In genomic region chr14:81178063-81178462, GRCh38 we compare ENCODE assay signal across 11 cellular contexts. TPM values are rescaled to one million over a fixed set of nuclear protein-coding genes. Genes with fewer than 3 reads are reported as not detected.
DNase-seq lines count a peak whose midpoint lies in the region; ATAC-seq and TF ChIP-seq lines count a peak whose summit lies in the region.
"Had no signal": no experiment of that assay in that cellular context is flagged by ENCODE, and none has a peak within 500 bp of the region (broad histone marks: within the 10 kb centered on the region; RNA-seq: fewer than 3 reads in every experiment).

No MANE protein-coding gene starts in this region.

- H3K4me3 ChIP-seq in left lung = no peak overlapping the region
- H3K4me3 ChIP-seq in naive thymus-derived CD4-positive, alpha-beta T cell (ENCODE audit: low read length) = no peak overlapping the region

- peaks cover 0 to 32% (median 19%) of the 10 kb centered on the region in 5 donors for H3K36me3 Mint-ChIP-seq in naive thymus-derived CD4-positive, alpha-beta T cell

- CTCF ChIA-PET in naive thymus-derived CD4-positive, alpha-beta T cell (lab: Charles Lee) = no interaction called here

- no peaks in the 10 kb centered on the region for H3K9me3 Mint-ChIP-seq in naive thymus-derived CD4-positive, alpha-beta T cell

- DNase-seq in HuH-7 (ENCODE audit: low spot score) = peak; percentile 10
- DNase-seq in left lung = no peak
- no peak for DNase-seq in LoVo (ENCODE audit: low spot score)
- no peak for DNase-seq in GM20000 (ENCODE audit: low spot score)
- no peak for DNase-seq in naive thymus-derived CD4-positive, alpha-beta T cell
- DNase-seq: aorta; NK-92 treated with Interleukin-12 subunit alpha and Interleukin-12 subunit beta, amount 100 ng/mL, for 24 hours; stimulated activated CD4-positive, alpha-beta T cell treated with anti-CD3 and anti-CD28 coated beads, Interleukin-2, amount 100 ng/mL, for 48 hours had no signal

- ATAC-seq in GM18498 (IDR thresholded peaks at IDR 0.05; ENCODE audit: unreplicated experiment) (peak; percentile 45), GM21723 (IDR thresholded peaks at IDR 0.05; ENCODE audit: unreplicated experiment) (peak; percentile 68), left lung (peak; percentile 79), GM18505 (IDR thresholded peaks at IDR 0.05; ENCODE audit: unreplicated experiment) (no peak)
- ATAC-seq in naive thymus-derived CD4-positive, alpha-beta T cell = no peak

- intact Hi-C loops in left lung (cut with DNase I) = no loop called here
- intact Hi-C loops in naive thymus-derived CD4-positive, alpha-beta T cell (cut with micrococcal nuclease) = loop anchor here in 1 of 2 donors (1.0 kb wide), 1 partner anchor 8 kb away; no protein-coding TSS in a partner anchor

- H3K27ac ChIP-seq in left lung = peak overlapping the region; percentile 14 to 85
- no peak overlapping the region for H3K27ac ChIP-seq in naive thymus-derived CD4-positive, alpha-beta T cell (ENCODE audit: low read depth, low read length)

- H3K4me1 ChIP-seq in left lung = peaks cover 11 to 48% of the 10 kb centered on the region in 2 donors
- no peaks in the 10 kb centered on the region for H3K4me1 ChIP-seq in naive thymus-derived CD4-positive, alpha-beta T cell (ENCODE audit: control insufficient read depth in 2 of 2, insufficient read depth in 2 of 2, low read length in 2 of 2)

- no peak overlapping the region for H3K4me3 Mint-ChIP-seq in naive thymus-derived CD4-positive, alpha-beta T cell

- TF ChIP-seq CTCF in left lung (IDR thresholded peaks at IDR 0.05) (no peak), GM20000 (IDR thresholded peaks at IDR 0.05; ENCODE audit: extremely low read depth, missing control alignments) (no peak)

- TF ChIP-seq POLR2A in GM18505 (IDR thresholded peaks at IDR 0.05; ENCODE audit: borderline replicate concordance, extremely low read depth, insufficient read depth, insufficient read length) = no peak

- POLR2A ChIA-PET in naive thymus-derived CD4-positive, alpha-beta T cell (lab: Charles Lee) = no interaction called here

- no peaks in the 10 kb centered on the region for H3K27me3 ChIP-seq in left lung
- no peaks in the 10 kb centered on the region for H3K27me3 ChIP-seq in naive thymus-derived CD4-positive, alpha-beta T cell (ENCODE audit: control insufficient read depth in 2 of 2, insufficient read depth in 2 of 2, low read length in 2 of 2)

- peaks cover 5 to 33% (median 14%) of the 10 kb centered on the region in 7 donors for H3K4me1 Mint-ChIP-seq in naive thymus-derived CD4-positive, alpha-beta T cell

- H3K9me3 ChIP-seq in left lung = no peaks in the 10 kb centered on the region
- no peaks in the 10 kb centered on the region for H3K9me3 ChIP-seq in naive thymus-derived CD4-positive, alpha-beta T cell (ENCODE audit: control insufficient read depth in 2 of 3, low read length in 3 of 3)

- H3K36me3 ChIP-seq in left lung = peaks cover 3 to 12% of the 10 kb centered on the region in 2 donors
- H3K36me3 ChIP-seq in naive thymus-derived CD4-positive, alpha-beta T cell (ENCODE audit: control insufficient read depth in 2 of 3, insufficient read depth in 3 of 3, low read length in 3 of 3) = peaks cover 0 to 5% (median 4%) of the 10 kb centered on the region in 3 experiments

- H3K27me3 Mint-ChIP-seq in naive thymus-derived CD4-positive, alpha-beta T cell = no peaks in the 10 kb centered on the region

- H3K27ac Mint-ChIP-seq in naive thymus-derived CD4-positive, alpha-beta T cell = peak overlapping the region in 1 of 9 donors; percentile 45

RNA-seq across cellular contexts. Expression of gene GTF2A1, which starts 42.7 kb away (rescaled TPM):
- total RNA-seq in left lung = 10 to 100 TPM; 26.0 to 28.8 TPM
- total RNA-seq in naive thymus-derived CD4-positive, alpha-beta T cell = 10 to 100 TPM; 21.5 to 39.2 (median 33.7) TPM
- 10 to 100 TPM in 1 of 2 donors, 1 to 10 TPM in 1; 8.4 to 12.3 TPM for polyA plus RNA-seq in naive thymus-derived CD4-positive, alpha-beta T cell

Comparison
In these comparisons a context has a peak if more than half of its experiments do, and no peak if none do; other contexts are left out.
1. ATAC-seq: peak in GM18498 (single experiment), GM21723 (single experiment) and left lung (single experiment); none in GM18505 (single experiment) and naive thymus-derived CD4-positive, alpha-beta T cell (single experiment).